30 cellular contexts compared by ENCODE assay signal in genomic region chr2:237510502-237511217, GRCh38. TPM values are rescaled to one million over a fixed set of nuclear protein-coding genes. Genes with fewer than 3 reads are reported as not detected.
DNase-seq lines count a peak whose midpoint lies in the region; ATAC-seq, FAIRE-seq and TF ChIP-seq lines count a peak whose summit lies in the region.
"Had no signal": no experiment of that assay in that cellular context is flagged by ENCODE, and none has a peak within 500 bp of the region (broad histone marks: within the 10 kb centered on the region; RNA-seq: fewer than 3 reads in every experiment).

No MANE protein-coding gene starts in this region.

- H3K79me1 ChIP-seq in IMR-90 (ENCODE audit: low read depth in 1 of 2, low read length in 2 of 2) (peaks cover 2 to 39% of the 10 kb centered on the region in 2 experiments; a peak in 3 of 4 replicates), H1 (ENCODE audit: low read depth, low read length) (no peaks in the 10 kb centered on the region)

- no peak overlapping the region for H3K4me3 ChIP-seq in IMR-90 (ENCODE audit: insufficient read depth, low read depth, low read length)
- H3K4me3 ChIP-seq in H1 (ENCODE audit: extremely low read depth in 1 of 4, insufficient read depth in 2 of 4, low read depth in 3 of 4, low read length in 4 of 4) = no peak overlapping the region
- no peak overlapping the region for H3K4me3 ChIP-seq in osteoblast (ENCODE audit: insufficient read depth, low read length)
- H3K4me3 ChIP-seq in upper lobe of right lung = no peak overlapping the region
- H3K4me3 ChIP-seq: skin epidermis had no signal

- H3K4me2 ChIP-seq in IMR-90 (ENCODE audit: low read depth, low read length) (no peak overlapping the region), H1 (ENCODE audit: insufficient read depth in 1 of 2, low read depth in 2 of 2, low read length in 2 of 2) (no peak overlapping the region), osteoblast (ENCODE audit: insufficient read depth, low read length) (no peak overlapping the region)

- H2BK20ac ChIP-seq in IMR-90 (ENCODE audit: low read depth, low read length) (no peak overlapping the region; the same call in 1 of the 2 replicates), H1 (ENCODE audit: low read length) (no peak overlapping the region)

- H3K27ac ChIP-seq in IMR-90 (ENCODE audit: insufficient read depth, low read length) = peak overlapping the region; percentile 81; the same call in 1 of the 2 replicates
- no peak overlapping the region for H3K27ac ChIP-seq in H1 (ENCODE audit: low read depth, low read length)
- peak overlapping the region; percentile 36 for H3K27ac ChIP-seq in osteoblast (ENCODE audit: low read depth, low read length)
- peak overlapping the region; percentile 36 for H3K27ac ChIP-seq in upper lobe of right lung
- H3K27ac ChIP-seq: RWPE1 had no signal

- TF ChIP-seq CTCF in IMR-90 (conservative IDR thresholded peaks at IDR 0.05; ENCODE audit: low read depth, low read length) = no peak
- TF ChIP-seq CTCF in H1 (IDR thresholded peaks at IDR 0.05; ENCODE audit: control extremely low read depth in 1 of 3, insufficient read depth in 1 of 3, low read depth in 1 of 3, low read length in 3 of 3) = no peak
- no peak for TF ChIP-seq CTCF in osteoblast (IDR thresholded peaks at IDR 0.05; ENCODE audit: extremely low read depth, low read depth, low read length)
- no peak for TF ChIP-seq CTCF in upper lobe of right lung (IDR thresholded peaks at IDR 0.05)

- H3K23ac ChIP-seq in IMR-90 (ENCODE audit: low read depth, low read length) (no peak overlapping the region), H1 (ENCODE audit: insufficient read length) (no peak overlapping the region)

- no peak overlapping the region for H4K91ac ChIP-seq in IMR-90 (ENCODE audit: insufficient read depth, low read depth, low read length)
- no peak overlapping the region for H4K91ac ChIP-seq in H1 (replicated peaks; ENCODE audit: insufficient read length, low read length)

- in situ Hi-C loops in IMR-90 (cut with MboI; ENCODE audit: low sequenced_read_pairs) = loop anchor here (10.0 kb wide), 1 partner anchor 234 kb away; no protein-coding TSS in a partner anchor

- no peak for DNase-seq in IMR-90
- DNase-seq in H1 (ENCODE audit: low read depth in 1 of 2, low spot score in 2 of 2) = no peak
- no peak for DNase-seq in osteoblast (ENCODE audit: insufficient read length, low spot score, missing footprints)
- peak; percentile 82 for DNase-seq in upper lobe of right lung
- DNase-seq in HuH-7.5 (ENCODE audit: low spot score) = no peak
- no peak for DNase-seq in activated CD4-positive, alpha-beta T cell treated with anti-CD3 and anti-CD28 coated beads for 1 hour
- no peak for DNase-seq in RPMI8226
- DNase-seq: activated CD4-positive, alpha-beta memory T cell treated with anti-CD3 and anti-CD28 coated beads for 36 hours; activated naive CD4-positive, alpha-beta T cell; activated T-cell treated with anti-CD3 and anti-CD28 coated beads, Interleukin-2, amount 50 U/mL, for 72 hours; Caco-2; DMS53; midbrain; NCI-H1048; NCI-H2107; NCI-H345; NCI-H748 treated with DMSO at 0.1 percent for 48 hours; occipital lobe; substantia nigra had no signal

- H3K9ac ChIP-seq in IMR-90 (ENCODE audit: low read depth, low read length) (no peak overlapping the region), H1 (replicated peaks in 1 of 4; ENCODE audit: extremely low read depth in 1 of 4, low read depth in 3 of 4, low read length in 3 of 4) (no peak overlapping the region)

- H3K27me3 ChIP-seq in IMR-90 (ENCODE audit: control insufficient read depth, insufficient read depth, low read length) = no peaks in the 10 kb centered on the region
- H3K27me3 ChIP-seq in H1 (replicated peaks in 1 of 4; ENCODE audit: control insufficient read depth in 3 of 4, extremely low read depth in 1 of 4, insufficient read depth in 3 of 4, low read length in 3 of 4) = no peaks in the 10 kb centered on the region
- H3K27me3 ChIP-seq in osteoblast (ENCODE audit: insufficient read depth, low read length) = no peaks in the 10 kb centered on the region
- no peaks in the 10 kb centered on the region for H3K27me3 ChIP-seq in upper lobe of right lung

- intact Hi-C loops in IMR-90 (cut with micrococcal nuclease) (loop anchor here (1.0 to 5.0 kb wide), 2 partner anchors 35 to 157 kb away; no protein-coding TSS in a partner anchor), upper lobe of right lung (cut with DNase I) (no loop called here)

- dilution Hi-C loops in IMR-90 (cut with HindIII; ENCODE audit: low sequenced_read_pairs, unreplicated experiment) = no loop called here

- 0 out of 2 replicates have a peak overlapping the region, but pooled peaks have one; percentile 1 for H2BK120ac ChIP-seq in IMR-90 (ENCODE audit: low read depth, low read length)
- no peak overlapping the region for H2BK120ac ChIP-seq in H1 (replicated peaks; ENCODE audit: low read depth, low read length)

- H2AK5ac ChIP-seq in IMR-90 (ENCODE audit: low read depth, low read length) (peak overlapping the region; percentile 70), H1 (ENCODE audit: low read depth, low read length) (no peak overlapping the region)

- no peak overlapping the region for H2AFZ ChIP-seq in IMR-90 (replicated peaks; ENCODE audit: low read length, poor library complexity)
- no peak overlapping the region for H2AFZ ChIP-seq in H1 (ENCODE audit: low read length)
- no peak overlapping the region for H2AFZ ChIP-seq in osteoblast (ENCODE audit: low read length)

- H3K4me1 ChIP-seq in IMR-90 (ENCODE audit: control insufficient read depth, insufficient read depth, low read length) (peaks cover 18% of the 10 kb centered on the region; the same call in 1 of the 2 replicates), H1 (replicated peaks in 1 of 4; ENCODE audit: control insufficient read depth in 3 of 4, insufficient read depth in 4 of 4, low read length in 3 of 4) (peaks cover 0 to 3% (median 1%) of the 10 kb centered on the region in 4 experiments; a peak in 3 of 7 replicates), osteoblast (ENCODE audit: insufficient read depth, low read length) (peaks cover 5% of the 10 kb centered on the region), upper lobe of right lung (peaks cover 45% of the 10 kb centered on the region)
- H3K4me1 ChIP-seq: Caco-2 had no signal

- POLR2A ChIA-PET in IMR-90 (lab: Charles Lee; ENCODE audit: unreplicated experiment) (no interaction called here), H1 (lab: Charles Lee; ENCODE audit: partially characterized antibody) (interaction anchor here (0.6 kb wide), 1 partner anchor 113 kb away, joined by 3 read pairs; no protein-coding TSS in a partner anchor)

- H4K20me1 ChIP-seq in IMR-90 (ENCODE audit: insufficient read depth, low read length) (no peaks in the 10 kb centered on the region), H1 (replicated peaks in 1 of 2; ENCODE audit: control insufficient read depth in 1 of 2, insufficient read depth in 2 of 2, low read length in 2 of 2) (no peaks in the 10 kb centered on the region), osteoblast (ENCODE audit: insufficient read depth, low read length) (peaks cover 3% of the 10 kb centered on the region)

- H2AK9ac ChIP-seq in IMR-90 (replicated peaks; ENCODE audit: low read depth, low read length, poor library complexity) = peak overlapping the region; percentile 17

- H3K79me2 ChIP-seq in H1 (ENCODE audit: control insufficient read depth in 1 of 2, insufficient read depth in 2 of 2, low read length in 2 of 2) (no peaks in the 10 kb centered on the region), osteoblast (ENCODE audit: insufficient read depth, low read length) (peaks cover 78% of the 10 kb centered on the region)

- BruUV-seq in IMR-90 (replicated peaks; lab: Mats Ljungman, UMichigan) = no TSS peak

- H3K9me3 ChIP-seq in IMR-90 (ENCODE audit: control insufficient read depth, insufficient read depth, low read length) = no peaks in the 10 kb centered on the region
- no peaks in the 10 kb centered on the region for H3K9me3 ChIP-seq in H1 (ENCODE audit: insufficient read depth in 2 of 2, low read depth in 1 of 2, low read length in 1 of 2)
- no peaks in the 10 kb centered on the region for H3K9me3 ChIP-seq in osteoblast (ENCODE audit: low read depth, low read length)
- H3K9me3 ChIP-seq in upper lobe of right lung = no peaks in the 10 kb centered on the region
- H3K9me3 ChIP-seq: Caco-2 had no signal

- FAIRE-seq in H1 (lab: Jason Lieb, UNC) = no peak
- FAIRE-seq: GM12892 had no signal

- H3K14ac ChIP-seq in IMR-90 (replicated peaks; ENCODE audit: low read depth, low read length) (no peak overlapping the region), H1 (ENCODE audit: insufficient read length) (no peak overlapping the region)

- 0 out of 2 replicates have a peak, but pooled peaks cover 5% of the 10 kb centered on the region for H3K9me1 ChIP-seq in IMR-90 (ENCODE audit: insufficient read depth, low read length)

- ATAC-seq in IMR-90 (ENCODE audit: low read depth) (no peak), upper lobe of right lung (peak; percentile 77)
- ATAC-seq: activated T-cell treated with anti-CD3 and anti-CD28 coated beads, Interleukin-2, amount 50 U/mL, for 72 hours; HCT116; naive thymus-derived CD8-positive, alpha-beta T cell; stimulated activated memory B cell treated with anti-CD40 and anti-IgM and Interleukin-4, amounts not matched to agents 10 μg/mL and 1 μg/mL and 100 μg/mL, for 72 hours had no signal

- 0 out of 2 replicates have a peak overlapping the region, but pooled peaks have one; percentile 13 for H3K4ac ChIP-seq in IMR-90 (ENCODE audit: low read depth, low read length)
- H3K4ac ChIP-seq in H1 (replicated peaks; ENCODE audit: insufficient read length, low read depth, low read length) = no peak overlapping the region

- TF ChIP-seq POLR2A in IMR-90 (IDR thresholded peaks at IDR 0.05; ENCODE audit: low read depth, low read length) (no peak), H1 (IDR thresholded peaks at IDR 0.05; ENCODE audit: control extremely low read depth in 1 of 2, low read depth in 2 of 2, low read length in 2 of 2) (no peak)

- H4K5ac ChIP-seq in IMR-90 (ENCODE audit: low read depth, low read length) (no peak overlapping the region; the same call in 1 of the 2 replicates), H1 (ENCODE audit: insufficient read length, low read depth, low read length) (no peak overlapping the region)

- no peak overlapping the region for H2BK15ac ChIP-seq in IMR-90 (ENCODE audit: low read depth, low read length)
- H2BK15ac ChIP-seq in H1 (ENCODE audit: low read length) = no peak overlapping the region

- TF ChIP-seq EP300 in H1 (IDR thresholded peaks at IDR 0.05; ENCODE audit: borderline replicate concordance in 1 of 2, low read depth in 2 of 2, low read length in 2 of 2) = no peak

- H3K56ac ChIP-seq in IMR-90 (ENCODE audit: extremely low read depth, insufficient read depth, low read length) (no peak overlapping the region), H1 (replicated peaks; ENCODE audit: insufficient read length, low read depth, low read length) (no peak overlapping the region)

- H3K23me2 ChIP-seq in H1 (ENCODE audit: low read depth, low read length) = no peaks in the 10 kb centered on the region

- H3K18ac ChIP-seq in IMR-90 (ENCODE audit: low read depth, low read length) = peak overlapping the region; percentile 38; the same call in 1 of the 2 replicates
- H3K18ac ChIP-seq in H1 (ENCODE audit: extremely low read depth, low read length) = no peak overlapping the region

- CTCF ChIA-PET in IMR-90 (lab: Yijun Ruan, JAX) (interaction anchor here (0.6 to 1.0 kb wide), 2 partner anchors 40 to 284 kb away, joined by 3 to 5 read pairs; no protein-coding TSS in a partner anchor), H1 (lab: Charles Lee; ENCODE audit: partially characterized antibody) (interaction anchor here (0.7 to 6.8 kb wide), 17 partner anchors 8 to 272 kb away, joined by 3 to 78 read pairs (median 4); partner anchors contain the start of gene MLPH)

- 0 out of 2 replicates have a peak overlapping the region, but pooled peaks have one; percentile 9 for H2BK12ac ChIP-seq in H1 (ENCODE audit: low read depth, low read length)

- H4K8ac ChIP-seq in IMR-90 (ENCODE audit: low read depth in 2 of 2, low read length in 2 of 2) = no peak overlapping the region
- no peak overlapping the region for H4K8ac ChIP-seq in H1 (ENCODE audit: extremely low read depth, insufficient read depth, low read length)

- peaks cover 2% of the 10 kb centered on the region; the same call in 1 of the 2 replicates for H3K36me3 ChIP-seq in IMR-90 (ENCODE audit: control insufficient read depth, insufficient read depth, low read length)
- H3K36me3 ChIP-seq in H1 (ENCODE audit: control insufficient read depth in 2 of 4, insufficient read depth in 4 of 4, low read length in 3 of 4) = 0 out of 8 replicates have a peak, but pooled peaks cover 0 to 5% (median 0%) of the 10 kb centered on the region in 4 experiments
- peaks cover 55% of the 10 kb centered on the region for H3K36me3 ChIP-seq in osteoblast (ENCODE audit: insufficient read depth, low read length)
- peaks cover 34% of the 10 kb centered on the region for H3K36me3 ChIP-seq in upper lobe of right lung

- TF ChIP-seq RAD21 in IMR-90 (IDR thresholded peaks at IDR 0.05; ENCODE audit: low read length) = no peak
- no peak for TF ChIP-seq RAD21 in H1 (IDR thresholded peaks at IDR 0.05 in 1 of 2, conservative IDR thresholded peaks at IDR 0.05 in 1 of 2; ENCODE audit: low read depth in 2 of 2, low read length in 2 of 2)

- H2BK5ac ChIP-seq in IMR-90 (ENCODE audit: low read depth, low read length, poor library complexity, severe bottlenecking) (no peak overlapping the region), H1 (ENCODE audit: low read depth, low read length) (no peak overlapping the region)

- 94% methylated on average over 5 of the region's 21 CpGs; no CpG with 5 or more reads in 1 of the 2 experiments for WGBS in IMR-90 (ENCODE audit: extremely low coverage in 2 of 2, insufficient read length in 1 of 2), 2 experiments
- 90% methylated on average over 21 of the region's 21 CpGs; no CpG with 5 or more reads in 1 of the 2 experiments for WGBS in H1 (ENCODE audit: extremely low coverage in 1 of 2, insufficient coverage in 1 of 2, insufficient read length in 1 of 2, insufficient replicate concordance in 2 of 2, low coverage in 1 of 2, low lambda C conversion rate in 2 of 2, missing lambda C conversion rate in 1 of 2), 2 experiments

RNA-seq across cellular contexts. Expression of gene MLPH, which starts 23.6 kb away (rescaled TPM):
- total RNA-seq in IMR-90 (2012; rRNA removed) (13.8 and 13.9 TPM in 2 replicates), osteoblast (25.7 and 32.1 TPM in 2 replicates), upper lobe of right lung (423 TPM)
- polyA plus RNA-seq in IMR-90 (2012; rRNA removed) (21.6 and 23.7 TPM in 2 replicates), H1 (2011; rRNA removed) (12.7 and 16.9 TPM in 2 replicates)
- 12.9 and 20.1 TPM in 2 replicates for polyA plus RNA-seq in IMR-90 (2012; cell fraction: cytosol; rRNA removed)
- polyA plus RNA-seq in IMR-90 (2012; cell fraction: nucleus; rRNA removed; ENCODE audit: low replicate concordance) = 50.9 and 66.0 TPM in 2 replicates
- 17.0 TPM in 2 replicates for total RNA-seq in H1 (2021; fragmentation: NEBNext Ultra II Directional; extraction: Animal tissue kit (Norgen Biotek cat#: 25700))
- 12.6 TPM for polyA plus RNA-seq in H1 (2011; cell fraction: cytosol; rRNA removed)
- 47.0 TPM for polyA plus RNA-seq in H1 (2011; cell fraction: nucleus; rRNA removed)
- polyA plus RNA-seq in H1 (2012, experiment 1 of 2) = 15.7 to 18.9 TPM (median 17.7 TPM) in 4 replicates
- 7.2 TPM for polyA plus RNA-seq in H1 (2012, experiment 2 of 2)
- polyA plus RNA-seq in H1 (2013, experiment 1 of 2) = 11.2 TPM
- 11.0 TPM for polyA plus RNA-seq in H1 (2013, experiment 2 of 2)
- polyA minus RNA-seq in H1 (2011; rRNA and poly(A)+ RNA removed) = 14.5 and 14.8 TPM in 2 replicates
- 10.6 TPM for polyA minus RNA-seq in H1 (2011; cell fraction: cytosol; rRNA and poly(A)+ RNA removed)
- polyA minus RNA-seq in H1 (2011; cell fraction: nucleus; rRNA and poly(A)+ RNA removed) = 14.1 TPM
- total RNA-seq: activated CD4-positive, alpha-beta memory T cell treated with anti-CD3 and anti-CD28 coated beads for 36 hours; Caco-2; naive thymus-derived CD8-positive, alpha-beta T cell; T-helper 1 cell treated with Interleukin-12 subunit alpha and Interleukin-12 subunit beta and Interleukin-4 antibody, amounts not matched to agents 30 ng/mL and 1 ng/mL, for 36 hours had no signal
- polyA plus RNA-seq: CD14-positive monocyte; naive thymus-derived CD8-positive, alpha-beta T cell had no signal

RNA-seq across cellular contexts. Expression of gene PRLH, which starts 55.7 kb away (rescaled TPM):
- total RNA-seq in IMR-90 (2012; rRNA removed) (not detected in 2 replicates), osteoblast (not detected in 2 replicates), upper lobe of right lung (not detected)
- polyA plus RNA-seq in IMR-90 (2012; rRNA removed) (not detected in 2 replicates), H1 (2011; rRNA removed) (not detected in 2 replicates)
- polyA plus RNA-seq in IMR-90 (2012; cell fraction: cytosol; rRNA removed) = not detected in 2 replicates
- not detected in 2 replicates for polyA plus RNA-seq in IMR-90 (2012; cell fraction: nucleus; rRNA removed; ENCODE audit: low replicate concordance)
- total RNA-seq in H1 (2021; fragmentation: NEBNext Ultra II Directional; extraction: Animal tissue kit (Norgen Biotek cat#: 25700)) = not detected in 2 replicates
- not detected for polyA plus RNA-seq in H1 (2011; cell fraction: cytosol; rRNA removed)
- polyA plus RNA-seq in H1 (2011; cell fraction: nucleus; rRNA removed) = not detected
- polyA plus RNA-seq in H1 (2012, experiment 1 of 2) = not detected in 4 replicates
- not detected for polyA plus RNA-seq in H1 (2012, experiment 2 of 2)
- not detected for polyA plus RNA-seq in H1 (2013, experiment 1 of 2)
- not detected for polyA plus RNA-seq in H1 (2013, experiment 2 of 2)
- polyA minus RNA-seq in H1 (2011; rRNA and poly(A)+ RNA removed) = not detected in 2 replicates
- polyA minus RNA-seq in H1 (2011; cell fraction: cytosol; rRNA and poly(A)+ RNA removed) = not detected
- not detected for polyA minus RNA-seq in H1 (2011; cell fraction: nucleus; rRNA and poly(A)+ RNA removed)
- total RNA-seq: activated CD4-positive, alpha-beta memory T cell treated with anti-CD3 and anti-CD28 coated beads for 36 hours; activated T-cell treated with anti-CD3 and anti-CD28 coated beads, Interleukin-2, amount 50 U/mL, for 72 hours; Caco-2; left lobe of liver; naive thymus-derived CD8-positive, alpha-beta T cell; occipital lobe; renal cortical epithelial cell; T-helper 1 cell treated with Interleukin-12 subunit alpha and Interleukin-12 subunit beta and Interleukin-4 antibody, amounts not matched to agents 30 ng/mL and 1 ng/mL, for 36 hours had no signal
- polyA plus RNA-seq: CD14-positive monocyte; esophagus; naive thymus-derived CD8-positive, alpha-beta T cell had no signal

Comparison
In these comparisons a context has a peak if more than half of its experiments do, and no peak if none do; other contexts are left out.
1. RNA of gene MLPH, which starts 23.6 kb away (total RNA-seq): 423 TPM in upper lobe of right lung (single experiment); 25.7 to 32.1 TPM in osteoblast, 17.0 TPM in H1 and 13.8 to 13.9 TPM in IMR-90; every median in the first group is over 10 times any median in the second.